ENCODE assay signal across 8 cellular contexts in genomic region chr6:28896505-28897392, GRCh38. TPM values are rescaled to one million over a fixed set of nuclear protein-coding genes. Genes with fewer than 3 reads are reported as not detected.
DNase-seq lines count a peak whose midpoint lies in the region; ATAC-seq and TF ChIP-seq lines count a peak whose summit lies in the region.

No MANE protein-coding gene starts in this region.

- H3K9me3 ChIP-seq in Panc1 (ENCODE audit: control insufficient read depth, insufficient read depth, low read depth, low read length) (no peaks in the 10 kb centered on the region), tibial nerve (no peaks in the 10 kb centered on the region)

- H3K27me3 ChIP-seq in Panc1 (ENCODE audit: control insufficient read depth, insufficient read depth, low read length) (no peaks in the 10 kb centered on the region), tibial nerve (no peaks in the 10 kb centered on the region)

- WGBS in tibial nerve, 2 donors = 0 to 1% methylated on average over 39 to 40 of the region's 41 CpGs

- no peaks in the 10 kb centered on the region for H3K9me3 Mint-ChIP-seq in nephron

- peak overlapping the region; percentile 89 to 92 for H3K4me3 ChIP-seq in Panc1 (ENCODE audit: low read depth in 2 of 2, low read length in 2 of 2)
- peak overlapping the region; percentile 79 for H3K4me3 ChIP-seq in fibroblast of pulmonary artery (replicated peaks; ENCODE audit: low read depth, low read length)
- H3K4me3 ChIP-seq in tibial nerve = peak overlapping the region; percentile 61 to 76 (median 73)

- in situ Hi-C loops in Panc1 (cut with HindIII; ENCODE audit: low pct_unique_long_range_greater_than_20kb, low sequenced_read_pairs) = no loop called here

- H3K4me1 Mint-ChIP-seq in nephron = peaks cover 3% of the 10 kb centered on the region

- POLR2A ChIA-PET in Panc1 (lab: Charles Lee) = interaction anchor here (1.4 kb wide), 1 partner anchor 30 kb away, joined by 4 read pairs; no protein-coding TSS in a partner anchor

- H3K4me1 ChIP-seq in Panc1 (ENCODE audit: control insufficient read depth, insufficient read depth, low read length) (peaks cover 5% of the 10 kb centered on the region), tibial nerve (peaks cover 0 to 7% (median 0%) of the 10 kb centered on the region in 4 donors)

- CTCF ChIA-PET in Panc1 (lab: Charles Lee) = interaction anchor here (0.5 to 1.0 kb wide), 2 partner anchors 59 to 73 kb away, joined by 5 to 9 read pairs; no protein-coding TSS in a partner anchor

- no peak for TF ChIP-seq EP300 in tibial nerve (IDR thresholded peaks at IDR 0.05)

- peak; percentile 49 for ATAC-seq in Panc1

- H3K27ac ChIP-seq in C4-2B = peak overlapping the region; percentile 91
- peak overlapping the region; percentile 91 for H3K27ac ChIP-seq in Panc1 (ENCODE audit: low read length)
- H3K27ac ChIP-seq in tibial nerve = peak overlapping the region; percentile 97 to 100 (median 98)

- peak overlapping the region; percentile 100 for H3K27ac Mint-ChIP-seq in nephron

- peak; percentile 30 for TF ChIP-seq POLR2A in GM19193 (IDR thresholded peaks at IDR 0.05; ENCODE audit: extremely low read depth, insufficient read depth, insufficient read length)
- no peak for TF ChIP-seq POLR2A in tibial nerve (IDR thresholded peaks at IDR 0.05)

- peaks cover 19% of the 10 kb centered on the region for H3K36me3 Mint-ChIP-seq in nephron (ENCODE audit: low read depth)

- DNase-seq in HUDEP-2 (lab: John Stamatoyannopoulos, UW; ENCODE audit: unreplicated experiment in 76 of 76) (peak in 68 of 76 experiments; percentile 25 to 84 (median 58)), Panc1 (ENCODE audit: low read depth, low spot score) (peak; percentile 52), fibroblast of pulmonary artery (ENCODE audit: low read depth) (peak; percentile 67), tibial nerve (ENCODE audit: low spot score in 2 of 2) (peak; percentile 19 to 60)
- DNase-seq in activated effector memory CD4-positive, alpha-beta T cell treated with anti-CD3 and anti-CD28 coated beads, Interleukin-2, amount 50 U/mL, for 16 hours = peak; percentile 79

- intact Hi-C loops in Panc1 (cut with micrococcal nuclease; ENCODE audit: unreplicated experiment) = loop anchor here (1.0 to 5.0 kb wide), 2 partner anchors 46 to 58 kb away; no protein-coding TSS in a partner anchor

- H3K36me3 ChIP-seq in Panc1 (ENCODE audit: control insufficient read depth, insufficient read depth, low read length) = peaks cover 6% of the 10 kb centered on the region
- peaks cover 0 to 13% (median 0%) of the 10 kb centered on the region in 3 donors for H3K36me3 ChIP-seq in tibial nerve

- peak overlapping the region; percentile 96 to 100 (median 98) for H3K4me3 Mint-ChIP-seq in nephron

- no TSS peak for BruUV-seq in Panc1 (replicated peaks; lab: Mats Ljungman, UMichigan)

- H3K27me3 Mint-ChIP-seq in nephron (ENCODE audit: low read depth) = peaks cover 6% of the 10 kb centered on the region

- peak; percentile 45 for TF ChIP-seq CTCF in C4-2B (conservative IDR thresholded peaks at IDR 0.05)
- no peak; the same call in none of the 2 replicates for TF ChIP-seq CTCF in Panc1 (IDR thresholded peaks at IDR 0.05)
- peak; percentile 31 for TF ChIP-seq CTCF in fibroblast of pulmonary artery (IDR thresholded peaks at IDR 0.05; ENCODE audit: low read length, missing control alignments)
- TF ChIP-seq CTCF in nephron (IDR thresholded peaks at IDR 0.05; ENCODE audit: unreplicated experiment in 3 of 3) = peak in 2 of 3 experiments; percentile 23 to 40
- TF ChIP-seq CTCF in tibial nerve (IDR thresholded peaks at IDR 0.05) = peak in 4 of 5 experiments; percentile 13 to 37 (median 26)

RNA-seq across cellular contexts. Expression of gene TRIM27, which starts 27.0 kb away (rescaled TPM):
- total RNA-seq in Panc1 (2021; ENCODE audit: unreplicated experiment) (53.0 TPM), tibial nerve (10 to 100 TPM; 57.5 to 90.9 (median 72.4) TPM)
- polyA plus RNA-seq in Panc1 (2012; ENCODE audit: insufficient read length) = 42.6 TPM

Comparison
In these comparisons a context has a peak if more than half of its experiments do, and no peak if none do; other contexts are left out.
1. Peak in every context shown above with its lines: DNase-seq, ATAC-seq, H3K4me3 ChIP-seq and H3K27ac ChIP-seq.